Comparison of ENCODE assay signal across 9 cellular contexts in the genomic region with DNA sequence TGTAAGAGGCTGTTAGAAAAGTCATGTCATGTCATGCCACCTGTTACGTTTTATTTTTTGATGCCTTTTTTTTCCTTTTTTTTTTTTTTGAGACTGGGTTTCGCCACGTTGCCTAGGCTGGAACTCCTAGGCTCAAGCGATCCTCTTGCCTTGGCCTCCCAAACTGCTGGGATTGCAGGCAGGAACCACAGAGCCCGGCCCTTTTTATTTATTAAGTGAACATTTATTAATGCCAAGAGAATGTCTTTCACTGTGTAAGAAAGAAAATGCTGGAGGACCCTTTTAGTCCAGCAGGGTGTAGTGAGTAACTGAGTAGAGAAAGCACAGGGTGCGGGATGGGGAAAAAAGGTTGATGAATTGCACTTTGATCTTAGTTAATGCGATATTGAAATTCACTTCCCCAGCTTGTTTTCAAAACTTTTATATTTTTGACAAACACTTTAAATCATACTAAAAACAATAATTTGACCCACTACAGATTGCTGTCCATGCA. TPM values are rescaled to one million over a fixed set of nuclear protein-coding genes. Genes with fewer than 3 reads are reported as not detected.
DNase-seq lines count a peak whose midpoint lies in the region; ATAC-seq, FAIRE-seq and TF ChIP-seq lines count a peak whose summit lies in the region.
"Had no signal": no experiment of that assay in that cellular context is flagged by ENCODE, and none has a peak within 500 bp of the region (broad histone marks: within the 10 kb centered on the region; RNA-seq: fewer than 3 reads in every experiment).

No MANE protein-coding gene starts in this region.

- H3K36me3 Mint-ChIP-seq in stimulated activated naive CD8-positive, alpha-beta T cell treated with anti-CD3 and anti-CD28 coated beads, Interleukin-15, Interleukin-2, amounts not matched to agents 100 ng/mL and 50 ng/mL, for 24 hours (ENCODE audit: low read depth) = peaks cover 29% of the 10 kb centered on the region

- CTCF ChIA-PET in HepG2 (lab: Yijun Ruan, JAX; ENCODE audit: low intra/inter-chr PET ratio, low total read pairs) = interaction anchor here (2.4 kb wide), 1 partner anchor 26 kb away, joined by 12 read pairs; no protein-coding TSS in a partner anchor

- no peaks in the 10 kb centered on the region for H3K9me3 ChIP-seq in HepG2 (ENCODE audit: low read length)

- TF ChIP-seq POLR2A in HepG2 (IDR thresholded peaks at IDR 0.05; ENCODE audit: insufficient read depth in 1 of 2, low read depth in 2 of 2, low read length in 2 of 2) = no peak

- H3K27me3 ChIP-seq in HepG2 (ENCODE audit: control insufficient read depth in 1 of 2, insufficient read depth in 2 of 2, low read length in 2 of 2) = no peaks in the 10 kb centered on the region; a peak in 1 of 5 replicates

- peak overlapping the region; percentile 83 for H3K4me3 Mint-ChIP-seq in stimulated activated naive CD8-positive, alpha-beta T cell treated with anti-CD3 and anti-CD28 coated beads, Interleukin-15, Interleukin-2, amounts not matched to agents 100 ng/mL and 50 ng/mL, for 24 hours

- peak overlapping the region; percentile 98 for H3K27ac ChIP-seq in HepG2 (ENCODE audit: extremely low read length, insufficient read depth, low read length)

- no peak for DNase-seq in stimulated activated naive CD8-positive, alpha-beta T cell treated with anti-CD3 and anti-CD28 coated beads, Interleukin-15, Interleukin-2, amounts not matched to agents 100 U/mL and 50 U/mL, for 24 hours
- DNase-seq in UCSD-AML1 (lab: John Stamatoyannopoulos, UW; ENCODE audit: unreplicated experiment) (peak; percentile 59), HepG2 (ENCODE audit: low spot score) (peak; percentile 66), AG08396 (ENCODE audit: low spot score) (no peak), putamen (ENCODE audit: low spot score) (no peak), NCI-H1105 (lab: John Stamatoyannopoulos, UW) (no peak)
- DNase-seq: aorta had no signal

- H3K9ac ChIP-seq in HepG2 (ENCODE audit: insufficient read depth, low read depth, low read length) = peak overlapping the region; percentile 99

- H3K4me3 ChIP-seq in HepG2 (replicated peaks in 1 of 3; ENCODE audit: insufficient read depth in 1 of 3, low read depth in 2 of 3, low read length in 3 of 3) = peak overlapping the region in 1 of 3 experiments; percentile 82; a peak in 1 of 6 replicates

- no peaks in the 10 kb centered on the region for H3K9me3 Mint-ChIP-seq in stimulated activated naive CD8-positive, alpha-beta T cell treated with anti-CD3 and anti-CD28 coated beads, Interleukin-15, Interleukin-2, amounts not matched to agents 100 ng/mL and 50 ng/mL, for 24 hours

- H4K20me1 ChIP-seq in HepG2 (ENCODE audit: insufficient read depth, low read length) = peaks cover 6% of the 10 kb centered on the region

- no peak for TF ChIP-seq CTCF in HepG2 (CRISPR knock-in tag; IDR thresholded peaks at IDR 0.05)

- TF ChIP-seq EP300 in HepG2 (IDR thresholded peaks at IDR 0.05; ENCODE audit: low read depth in 2 of 2, low read length in 2 of 2) (no peak), HepG2 (CRISPR knock-in tag; IDR thresholded peaks at IDR 0.05; ENCODE audit: borderline replicate concordance) (no peak)

- H3K79me2 ChIP-seq in HepG2 (ENCODE audit: insufficient read depth, low read length) = peaks cover 41% of the 10 kb centered on the region

- H2AFZ ChIP-seq in HepG2 (ENCODE audit: low read length) = no peak overlapping the region

- H3K27me3 Mint-ChIP-seq in stimulated activated naive CD8-positive, alpha-beta T cell treated with anti-CD3 and anti-CD28 coated beads, Interleukin-15, Interleukin-2, amounts not matched to agents 100 ng/mL and 50 ng/mL, for 24 hours = no peaks in the 10 kb centered on the region

- no peak for ATAC-seq in stimulated activated naive CD8-positive, alpha-beta T cell treated with anti-CD3 and anti-CD28 coated beads, Interleukin-15, Interleukin-2, amounts not matched to agents 100 U/mL and 50 U/mL, for 24 hours
- ATAC-seq in HepG2 (peak; percentile 18; the same call in 2 of the 3 replicates), HG03196 (IDR thresholded peaks at IDR 0.05; ENCODE audit: unreplicated experiment) (no peak)

- no TSS peak for BruUV-seq in HepG2 (replicated peaks; lab: Mats Ljungman, UMichigan)

- POLR2A ChIA-PET in HepG2 (lab: Yijun Ruan, JAX) = interaction anchor here (0.9 to 20.4 kb wide), 5 partner anchors 10 to 26 kb away, joined by 3 to 945 read pairs (median 75); no protein-coding TSS in a partner anchor

- H3K4me1 Mint-ChIP-seq in stimulated activated naive CD8-positive, alpha-beta T cell treated with anti-CD3 and anti-CD28 coated beads, Interleukin-15, Interleukin-2, amounts not matched to agents 100 ng/mL and 50 ng/mL, for 24 hours (ENCODE audit: low read depth) = peaks cover 36% of the 10 kb centered on the region

- H3K4me1 ChIP-seq in HepG2 (ENCODE audit: insufficient read depth, low read length) = peaks cover 34% of the 10 kb centered on the region

- H3K36me3 ChIP-seq in HepG2 (replicated peaks in 1 of 2; ENCODE audit: control insufficient read depth in 1 of 2, insufficient read depth in 2 of 2, low read length in 2 of 2) = peaks cover 2 to 10% of the 10 kb centered on the region in 2 experiments; a peak in 2 of 5 replicates

- peak; percentile 40; the same call in 1 of the 2 replicates for TF ChIP-seq RAD21 in HepG2 (CRISPR knock-in tag; IDR thresholded peaks at IDR 0.05)

- peak overlapping the region; percentile 63 for H3K4me2 ChIP-seq in HepG2 (ENCODE audit: low read depth, low read length)

- intact Hi-C loops in HepG2 (cut with micrococcal nuclease; ENCODE audit: unreplicated experiment) = loop anchor here (1.0 kb wide), 2 partner anchors 9 to 27 kb away; no protein-coding TSS in a partner anchor

- in situ Hi-C loops in HepG2 (cut with HindIII; ENCODE audit: extremely low pct_ligation_motif_present, low pct_unique_long_range_greater_than_20kb) = no loop called here

- FAIRE-seq in HepG2 (lab: Jason Lieb, UNC) = no peak

- H3K27ac Mint-ChIP-seq in stimulated activated naive CD8-positive, alpha-beta T cell treated with anti-CD3 and anti-CD28 coated beads, Interleukin-15, Interleukin-2, amounts not matched to agents 100 ng/mL and 50 ng/mL, for 24 hours = peak overlapping the region; percentile 89

- WGBS in HepG2 (ENCODE audit: low lambda C conversion rate) = 27% methylated on average over 7 of the region's 7 CpGs

TF ChIP-seq in HepG2, 621 proteins besides CTCF, POLR2A, EP300 and RAD21 (continues in another document):
- TF ChIP-seq KDM6A (CRISPR knock-in tag; IDR thresholded peaks at IDR 0.05; ENCODE audit: low read depth) = 0 out of 2 replicates have a peak, but pooled peaks have one; percentile 11
- TF ChIP-seq TCF7L2 (IDR thresholded peaks at IDR 0.05; ENCODE audit: low read depth, low read length) = no peak
- no peak for TF ChIP-seq CHD2 (IDR thresholded peaks at IDR 0.05; ENCODE audit: low read depth, low read length)
- peak; percentile 41 for TF ChIP-seq STAG1 (CRISPR knock-in tag; IDR thresholded peaks at IDR 0.05)
- no peak for TF ChIP-seq NCOA2 (CRISPR knock-in tag; IDR thresholded peaks at IDR 0.05)

RNA-seq across cellular contexts. Expression of a gene that starts 2.3 kb away (rescaled TPM):
- 313 and 427 TPM in 2 replicates for total RNA-seq in HepG2 (2016; rRNA removed; fragmentation: Illumina TruSeq; extraction: Trizol)
- total RNA-seq in HepG2 (2016; cell fraction: cytosol; rRNA removed; fragmentation: Illumina TruSeq; extraction: Trizol; ENCODE audit: low read depth) = 141 and 153 TPM in 2 replicates
- total RNA-seq in HepG2 (2016; cell fraction: insoluble cytoplasmic fraction; rRNA removed; fragmentation: Illumina TruSeq; extraction: Trizol) = 301 and 418 TPM in 2 replicates
- 264 and 299 TPM in 2 replicates for total RNA-seq in HepG2 (2016; cell fraction: membrane; rRNA removed; fragmentation: Illumina TruSeq; extraction: Trizol)
- total RNA-seq in HepG2 (2016; cell fraction: nucleus; rRNA removed; fragmentation: Illumina TruSeq; extraction: Trizol) = 351 and 393 TPM in 2 replicates
- 394 and 416 TPM in 2 replicates for polyA plus RNA-seq in HepG2 (2011; rRNA removed)
- 294 and 385 TPM in 2 replicates for polyA plus RNA-seq in HepG2 (2011; cell fraction: cytosol; rRNA removed)
- 177 and 227 TPM in 2 replicates for polyA plus RNA-seq in HepG2 (2011; cell fraction: nucleus; rRNA removed)
- 183 and 277 TPM in 2 replicates for polyA plus RNA-seq in HepG2 (2012)
- 97.4 and 108 TPM in 2 replicates for polyA plus RNA-seq in HepG2 (2016; cell fraction: cytosol; fragmentation: Illumina TruSeq; extraction: Trizol; ENCODE audit: low read depth)
- 293 and 310 TPM in 2 replicates for polyA plus RNA-seq in HepG2 (2016; cell fraction: insoluble cytoplasmic fraction; fragmentation: Illumina TruSeq; extraction: Trizol; ENCODE audit: low read depth)
- polyA plus RNA-seq in HepG2 (2016; cell fraction: membrane; fragmentation: Illumina TruSeq; extraction: Trizol; ENCODE audit: low read depth) = 142 and 166 TPM in 2 replicates
- 511 and 532 TPM in 2 replicates for polyA plus RNA-seq in HepG2 (2016; cell fraction: nucleus; fragmentation: Illumina TruSeq; extraction: Trizol; ENCODE audit: insufficient read depth, low read depth)
- 163 and 714 TPM in 2 replicates for polyA minus RNA-seq in HepG2 (2011; rRNA and poly(A)+ RNA removed; ENCODE audit: low replicate concordance)
- polyA minus RNA-seq in HepG2 (2011; cell fraction: cytosol; rRNA and poly(A)+ RNA removed) = 357 and 375 TPM in 2 replicates
- 208 and 277 TPM in 2 replicates for polyA minus RNA-seq in HepG2 (2011; cell fraction: nucleus; rRNA and poly(A)+ RNA removed)

RNA-seq across cellular contexts. Expression of a gene that starts 30.1 kb away (rescaled TPM):
- total RNA-seq in HepG2 (2016; rRNA removed; fragmentation: Illumina TruSeq; extraction: Trizol) = 34.2 and 43.8 TPM in 2 replicates
- total RNA-seq in HepG2 (2016; cell fraction: cytosol; rRNA removed; fragmentation: Illumina TruSeq; extraction: Trizol; ENCODE audit: low read depth) = 3.6 and 5.8 TPM in 2 replicates
- 33.6 and 41.0 TPM in 2 replicates for total RNA-seq in HepG2 (2016; cell fraction: insoluble cytoplasmic fraction; rRNA removed; fragmentation: Illumina TruSeq; extraction: Trizol)
- 21.8 and 22.8 TPM in 2 replicates for total RNA-seq in HepG2 (2016; cell fraction: membrane; rRNA removed; fragmentation: Illumina TruSeq; extraction: Trizol)
- total RNA-seq in HepG2 (2016; cell fraction: nucleus; rRNA removed; fragmentation: Illumina TruSeq; extraction: Trizol) = 18.7 and 21.9 TPM in 2 replicates
- polyA plus RNA-seq in HepG2 (2011; rRNA removed) = 12.1 and 12.6 TPM in 2 replicates
- 7.2 and 12.4 TPM in 2 replicates for polyA plus RNA-seq in HepG2 (2011; cell fraction: cytosol; rRNA removed)
- 3.6 and 7.1 TPM in 2 replicates for polyA plus RNA-seq in HepG2 (2011; cell fraction: nucleus; rRNA removed)
- polyA plus RNA-seq in HepG2 (2012) = 22.6 and 27.8 TPM in 2 replicates
- polyA plus RNA-seq in HepG2 (2016; cell fraction: cytosol; fragmentation: Illumina TruSeq; extraction: Trizol; ENCODE audit: low read depth) = 2.1 and 2.8 TPM in 2 replicates
- polyA plus RNA-seq in HepG2 (2016; cell fraction: insoluble cytoplasmic fraction; fragmentation: Illumina TruSeq; extraction: Trizol; ENCODE audit: low read depth) = 41.1 and 42.1 TPM in 2 replicates
- polyA plus RNA-seq in HepG2 (2016; cell fraction: membrane; fragmentation: Illumina TruSeq; extraction: Trizol; ENCODE audit: low read depth) = 10.2 and 11.0 TPM in 2 replicates
- polyA plus RNA-seq in HepG2 (2016; cell fraction: nucleus; fragmentation: Illumina TruSeq; extraction: Trizol; ENCODE audit: insufficient read depth, low read depth) = 24.6 and 26.0 TPM in 2 replicates
- 4.4 and 5.8 TPM in 2 replicates for polyA minus RNA-seq in HepG2 (2011; rRNA and poly(A)+ RNA removed; ENCODE audit: low replicate concordance)
- 22.9 and 28.6 TPM in 2 replicates for polyA minus RNA-seq in HepG2 (2011; cell fraction: cytosol; rRNA and poly(A)+ RNA removed)
- 10.7 and 18.3 TPM in 2 replicates for polyA minus RNA-seq in HepG2 (2011; cell fraction: nucleus; rRNA and poly(A)+ RNA removed)

Comparison
In these comparisons a context has a peak if more than half of its experiments do, and no peak if none do; other contexts are left out.
1. DNase-seq: peak in UCSD-AML1 (single experiment) and HepG2 (single experiment); none in stimulated activated naive CD8-positive, alpha-beta T cell treated with anti-CD3 and anti-CD28 coated beads, Interleukin-15, Interleukin-2, amounts not matched to agents 100 U/mL and 50 U/mL, for 24 hours (single experiment), AG08396 (single experiment), putamen (single experiment) and NCI-H1105 (single experiment).